In genomic region chr9:128555180-128555721, GRCh38 we compare ENCODE assay signal across 8 cellular contexts. TPM values are rescaled to one million over a fixed set of nuclear protein-coding genes. Genes with fewer than 3 reads are reported as not detected.
DNase-seq lines count a peak whose midpoint lies in the region; ATAC-seq, FAIRE-seq and TF ChIP-seq lines count a peak whose summit lies in the region.

No MANE protein-coding gene starts in this region.

- H3K27me3 ChIP-seq in left ventricle myocardium inferior (ENCODE audit: low read depth) (no peaks in the 10 kb centered on the region), K562 (ENCODE audit: control insufficient read depth in 2 of 2, insufficient read depth in 2 of 2, low read length in 2 of 2) (peaks cover 4 to 9% of the 10 kb centered on the region in 2 experiments; a peak in 2 of 5 replicates), vagina (no peaks in the 10 kb centered on the region)

- CTCF ChIA-PET in K562 (lab: Yijun Ruan, JAX; ENCODE audit: low intra/inter-chr PET ratio), result interaction anchor here (0.6 kb wide), 1 partner anchor 430 kb away, joined by 3 read pairs; no protein-coding TSS in a partner anchor

- TF ChIP-seq EP300 in K562 (IDR thresholded peaks at IDR 0.05; ENCODE audit: low read length), result no peak

- H3K4me1 ChIP-seq in left ventricle myocardium inferior (peaks cover 98% of the 10 kb centered on the region), K562 (replicated peaks in 1 of 2; ENCODE audit: control insufficient read depth in 2 of 2, insufficient read depth in 2 of 2, low read length in 2 of 2) (peaks cover 27 to 30% of the 10 kb centered on the region in 2 experiments), vagina (peaks cover 78% of the 10 kb centered on the region)

- H3K9me3 ChIP-seq in left ventricle myocardium inferior (replicated peaks) (no peaks in the 10 kb centered on the region), K562 (replicated peaks; ENCODE audit: control insufficient read depth, insufficient read depth, low read depth, low read length) (no peaks in the 10 kb centered on the region), vagina (no peaks in the 10 kb centered on the region)

- no peak overlapping the region for H3K4me2 ChIP-seq in K562 (ENCODE audit: insufficient read depth, low read length)

- no peak for TF ChIP-seq RAD21 in K562 (CRISPR knock-in tag; conservative IDR thresholded peaks at IDR 0.05 in 1 of 2, IDR thresholded peaks at IDR 0.05 in 1 of 2)

- FAIRE-seq in K562 (lab: Jason Lieb, UNC), result no peak

- H3K36me3 ChIP-seq in left ventricle myocardium inferior (no peaks in the 10 kb centered on the region), K562 (ENCODE audit: control insufficient read depth, insufficient read depth, low read length) (no peaks in the 10 kb centered on the region), vagina (no peaks in the 10 kb centered on the region)

- H3K4me3 ChIP-seq in left ventricle myocardium inferior, result peak overlapping the region; percentile 99
- no peak overlapping the region for H3K4me3 ChIP-seq in K562
- H3K4me3 ChIP-seq in vagina, result peak overlapping the region in 1 of 2 donors; percentile 77

- 5% methylated on average over 9 of the region's 9 CpGs for WGBS in K562 (ENCODE audit: insufficient coverage, low coverage, missing lambda C conversion rate)

- no peaks in the 10 kb centered on the region for H3K79me2 ChIP-seq in K562 (ENCODE audit: control insufficient read depth, insufficient read depth, low read length)

- intact Hi-C loops in left ventricle myocardium inferior (cut with micrococcal nuclease) (no loop called here), Right ventricle myocardium inferior (cut with DNase I) (no loop called here), K562 (cut with micrococcal nuclease) (loop anchor here (10.0 kb wide), 1 partner anchor 190 kb away; no protein-coding TSS in a partner anchor), vagina (cut with DNase I) (loop anchor here (10.0 kb wide), 1 partner anchor 130 kb away; the partner anchor contains the start of gene SET)

- DNase-seq in left ventricle myocardium inferior (no peak), Right ventricle myocardium inferior (ENCODE audit: missing footprints) (no peak), K562 (ENCODE audit: extremely low read depth in 1 of 4, low spot score in 3 of 4) (peak in 2 of 4 experiments; percentile 29 to 34), kidney glomerular epithelial cell (lab: John Stamatoyannopoulos, UW) (peak; percentile 86), vagina (ENCODE audit: extremely low spot score in 2 of 2) (no peak), DMS 273 treated with DMSO at 0.1 percent for 48 hours (lab: John Stamatoyannopoulos, UW) (no peak), SIG-M5 treated with dmso at 0.1 percent for 504 hours (lab: John Stamatoyannopoulos, UW; ENCODE audit: unreplicated experiment) (no peak)

- H3K27ac ChIP-seq in left ventricle myocardium inferior (replicated peaks) (peak overlapping the region; percentile 100), K562 (ENCODE audit: extremely low read depth, low read depth, low read length) (no peak overlapping the region), vagina (peak overlapping the region; percentile 98)

- ATAC-seq in Right ventricle myocardium inferior (no peak), K562 (no peak), HG03378 (IDR thresholded peaks at IDR 0.05; ENCODE audit: unreplicated experiment) (no peak)

- H4K20me1 ChIP-seq in K562 (replicated peaks; ENCODE audit: control insufficient read depth, insufficient read depth, low read length), result peaks cover 15% of the 10 kb centered on the region

- H3K9me1 ChIP-seq in K562 (ENCODE audit: control insufficient read depth, insufficient read depth, low read length), result no peaks in the 10 kb centered on the region

- no TSS peak for BruUV-seq in K562 (replicated peaks; lab: Mats Ljungman, UMichigan)

- in situ Hi-C loops in K562 (cut with MboI), result no loop called here

- no peak for TF ChIP-seq CTCF in left ventricle myocardium inferior (IDR thresholded peaks at IDR 0.05; ENCODE audit: borderline replicate concordance)
- TF ChIP-seq CTCF in K562 (IDR thresholded peaks at IDR 0.05 in 2 of 3, conservative IDR thresholded peaks at IDR 0.05 in 1 of 3; ENCODE audit: insufficient read depth in 2 of 3, low read depth in 1 of 3, low read length in 3 of 3), result no peak
- no peak for TF ChIP-seq CTCF in vagina (IDR thresholded peaks at IDR 0.05)

- TF ChIP-seq POLR2A in K562 (conservative IDR thresholded peaks at IDR 0.05) (no peak), vagina (IDR thresholded peaks at IDR 0.05) (no peak)

- H2AFZ ChIP-seq in K562 (ENCODE audit: low read depth, low read length), result no peak overlapping the region

- POLR2A ChIA-PET in K562 (lab: Yijun Ruan, JAX), result interaction anchor here (1.4 kb wide), 1 partner anchor 55 kb away, joined by 6 read pairs; no protein-coding TSS in a partner anchor

- no peak overlapping the region for H3K9ac ChIP-seq in K562 (ENCODE audit: insufficient read depth in 1 of 2, low read depth in 2 of 2, low read length in 2 of 2)

TF ChIP-seq in K562, 482 proteins besides CTCF, POLR2A, EP300 and RAD21 (continues in another document):
- TF ChIP-seq ATF3 (IDR thresholded peaks at IDR 0.05), result peak; percentile 86
- no peak for TF ChIP-seq ATF3 (CRISPR knock-in tag; conservative IDR thresholded peaks at IDR 0.05)
- TF ChIP-seq DPF2 (IDR thresholded peaks at IDR 0.05), result peak; percentile 16; the same call in 1 of the 2 replicates
- no peak for TF ChIP-seq KDM4B (IDR thresholded peaks at IDR 0.05; ENCODE audit: borderline replicate concordance in 2 of 2, low read depth in 1 of 2)
- TF ChIP-seq TEAD4 (IDR thresholded peaks at IDR 0.05; ENCODE audit: low read length), result peak; percentile 75
- TF ChIP-seq TEAD4 (CRISPR knock-in tag; IDR thresholded peaks at IDR 0.05; ENCODE audit: borderline replicate concordance), result no peak
- 0 out of 2 replicates have a peak, but pooled peaks have one; percentile 31 for TF ChIP-seq JUN (IDR thresholded peaks at IDR 0.05; ENCODE audit: borderline replicate concordance, low read depth, low read length)
- TF ChIP-seq JUN (CRISPR knock-in tag; IDR thresholded peaks at IDR 0.05; ENCODE audit: borderline replicate concordance), result no peak
- TF ChIP-seq CBX8 (IDR thresholded peaks at IDR 0.05; ENCODE audit: borderline replicate concordance, extremely low read depth, low read depth, low read length, poor library complexity, severe bottlenecking), result peak; percentile 56
- TF ChIP-seq CREM (IDR thresholded peaks at IDR 0.05; ENCODE audit: low read depth), result 0 out of 2 replicates have a peak, but pooled peaks have one; percentile 6
- TF ChIP-seq TEAD1 (CRISPR knock-in tag; IDR thresholded peaks at IDR 0.05), result peak; percentile 63 to 64; a peak in 2 of 4 replicates

RNA-seq across cellular contexts. Expression of gene SPTAN1, which starts 2.9 kb away (rescaled TPM):
- total RNA-seq in left ventricle myocardium inferior, result 269 TPM
- total RNA-seq in Right ventricle myocardium inferior, result 247 TPM
- 83.7 and 109 TPM in 2 replicates for total RNA-seq in K562 (2011; cell fraction: chromatin; rRNA removed; ENCODE audit: low replicate concordance)
- total RNA-seq in K562 (2011; cell fraction: nucleolus; rRNA removed), result 46.7 and 52.4 TPM in 2 replicates
- total RNA-seq in K562 (2011; cell fraction: nucleoplasm; rRNA removed), result 52.9 and 60.3 TPM in 2 replicates
- total RNA-seq in K562 (2014; rRNA removed), result 7.0 and 10.8 TPM in 2 replicates
- total RNA-seq in K562 (2014; rRNA removed; fragmentation: Illumina TruSeq; extraction: Trizol), result 4.5 and 4.7 TPM in 2 replicates
- total RNA-seq in K562 (2015; rRNA removed; fragmentation: Illumina TruSeq; extraction: Trizol), result 10.4 and 11.5 TPM in 2 replicates
- 13.5 and 13.7 TPM in 2 replicates for total RNA-seq in K562 (2021)
- 8.3 and 16.5 TPM in 2 replicates for polyA plus RNA-seq in K562 (2011; rRNA removed)
- 10.2 and 13.4 TPM in 2 replicates for polyA plus RNA-seq in K562 (2011; cell fraction: cytosol; rRNA removed)
- 65.4 and 117 TPM in 2 replicates for polyA plus RNA-seq in K562 (2011; cell fraction: nucleus; rRNA removed)
- 20.3 and 34.9 TPM in 2 replicates for polyA plus RNA-seq in K562 (2012)
- 6.8 and 8.5 TPM in 2 replicates for polyA plus RNA-seq in K562 (2014; fragmentation: Illumina TruSeq; extraction: Trizol)
- polyA plus RNA-seq in K562 (2014; fragmentation: Nextera tagmentation; extraction: Ambion mirVana), result 1 to 10 TPM; 1.5 to 2.1 TPM
- polyA plus RNA-seq in K562 (2014; rRNA removed), result 5.0 and 6.0 TPM in 2 replicates
- 25.3 and 27.0 TPM in 2 replicates for polyA minus RNA-seq in K562 (2011; rRNA and poly(A)+ RNA removed)
- polyA minus RNA-seq in K562 (2011; cell fraction: cytosol; rRNA and poly(A)+ RNA removed), result 14.7 and 15.7 TPM in 2 replicates
- polyA minus RNA-seq in K562 (2011; cell fraction: nucleus; rRNA and poly(A)+ RNA removed), result 25.7 and 72.6 TPM in 2 replicates
- total RNA-seq in vagina, result 292 TPM

RNA-seq across cellular contexts. Expression of gene GLE1, which starts 50.7 kb away (rescaled TPM):
- 18.8 TPM for total RNA-seq in left ventricle myocardium inferior
- total RNA-seq in Right ventricle myocardium inferior, result 19.5 TPM
- total RNA-seq in K562 (2011; cell fraction: chromatin; rRNA removed; ENCODE audit: low replicate concordance), result 19.8 and 21.8 TPM in 2 replicates
- total RNA-seq in K562 (2011; cell fraction: nucleolus; rRNA removed), result 15.5 and 15.8 TPM in 2 replicates
- total RNA-seq in K562 (2011; cell fraction: nucleoplasm; rRNA removed), result 16.0 and 16.3 TPM in 2 replicates
- total RNA-seq in K562 (2014; rRNA removed), result 37.6 and 39.2 TPM in 2 replicates
- total RNA-seq in K562 (2014; rRNA removed; fragmentation: Illumina TruSeq; extraction: Trizol), result 37.7 and 40.7 TPM in 2 replicates
- 37.6 and 42.7 TPM in 2 replicates for total RNA-seq in K562 (2015; rRNA removed; fragmentation: Illumina TruSeq; extraction: Trizol)
- 35.0 and 37.1 TPM in 2 replicates for total RNA-seq in K562 (2021)
- polyA plus RNA-seq in K562 (2011; rRNA removed), result 39.1 and 44.8 TPM in 2 replicates
- 27.8 and 35.1 TPM in 2 replicates for polyA plus RNA-seq in K562 (2011; cell fraction: cytosol; rRNA removed)
- polyA plus RNA-seq in K562 (2011; cell fraction: nucleus; rRNA removed), result 18.9 and 23.2 TPM in 2 replicates
- 28.6 and 41.1 TPM in 2 replicates for polyA plus RNA-seq in K562 (2012)
- polyA plus RNA-seq in K562 (2014; fragmentation: Illumina TruSeq; extraction: Trizol), result 38.5 and 41.8 TPM in 2 replicates
- 10 to 100 TPM; 15.9 to 19.8 TPM for polyA plus RNA-seq in K562 (2014; fragmentation: Nextera tagmentation; extraction: Ambion mirVana)
- polyA plus RNA-seq in K562 (2014; rRNA removed), result 28.8 and 32.5 TPM in 2 replicates
- polyA minus RNA-seq in K562 (2011; rRNA and poly(A)+ RNA removed), result 64.0 and 69.3 TPM in 2 replicates
- 29.9 and 37.6 TPM in 2 replicates for polyA minus RNA-seq in K562 (2011; cell fraction: cytosol; rRNA and poly(A)+ RNA removed)
- polyA minus RNA-seq in K562 (2011; cell fraction: nucleus; rRNA and poly(A)+ RNA removed), result 6.7 and 13.0 TPM in 2 replicates
- 20.9 TPM for total RNA-seq in vagina

Comparison
In these comparisons a context has a peak if more than half of its experiments do, and no peak if none do; other contexts are left out.
1. intact Hi-C loops: an anchor here in K562 (10.0 kb wide) and vagina (10.0 kb wide); none called in left ventricle myocardium inferior and Right ventricle myocardium inferior.